8 cellular contexts compared by ENCODE assay signal in genomic region chrX:70970482-70970999, GRCh38. TPM values are rescaled to one million over a fixed set of nuclear protein-coding genes. Genes with fewer than 3 reads are reported as not detected.
A peak's percentile ranks its signal among the peaks of the same experiment; 100 is the strongest.
DNase-seq lines count a peak whose midpoint lies in the region; TF ChIP-seq lines count a peak whose summit lies in the region.

No MANE protein-coding gene starts in this region.

- TF ChIP-seq CTCF in MCF 10A (IDR thresholded peaks at IDR 0.05; ENCODE audit: unreplicated experiment), result peak; percentile 36
- TF ChIP-seq CTCF in breast epithelium (IDR thresholded peaks at IDR 0.05), result peak in 1 of 3 donors; percentile 19
- TF ChIP-seq CTCF in epithelial cell of esophagus (IDR thresholded peaks at IDR 0.05; ENCODE audit: insufficient read depth, low read depth, low read length, missing control alignments), result peak; percentile 32
- peak in 6 of 11 experiments; percentile 15 to 36 (median 22) for TF ChIP-seq CTCF in spleen (IDR thresholded peaks at IDR 0.05 in 8 of 11, conservative IDR thresholded peaks at IDR 0.05 in 3 of 11)

- H3K27ac ChIP-seq in breast epithelium (no peak overlapping the region), spleen (no peak overlapping the region)

- CTCF ChIA-PET in MCF 10A (lab: Yijun Ruan, JAX), result interaction anchor here (0.6 to 3.3 kb wide), 22 partner anchors 9 to 831 kb away, joined by 3 to 68 read pairs (median 3); no protein-coding TSS in a partner anchor

- intact Hi-C loops in MCF 10A (cut with micrococcal nuclease), result no loop called here
- intact Hi-C loops in breast epithelium (cut with DNase I; ENCODE audit: low total_unique reads), result no loop called here
- intact Hi-C loops in spleen (cut with DNase I; ENCODE audit: low total_unique reads), result no loop called here
- intact Hi-C loops in posterior cingulate gyrus (cut with DNase I), result no loop called here

- TF ChIP-seq POLR2A in breast epithelium (IDR thresholded peaks at IDR 0.05), result no peak
- no peak for TF ChIP-seq POLR2A in spleen (IDR thresholded peaks at IDR 0.05)

- H3K27ac Mint-ChIP-seq in MCF 10A (ENCODE audit: low read depth, unreplicated experiment), result no peak overlapping the region

- H3K27me3 ChIP-seq in breast epithelium (peaks cover 0 to 5% of the 10 kb centered on the region in 2 donors), spleen (replicated peaks in 1 of 7) (no peaks in the 10 kb centered on the region)

- no peaks in the 10 kb centered on the region for H3K36me3 Mint-ChIP-seq in MCF 10A (ENCODE audit: insufficient read depth, unreplicated experiment)

- no TSS peak for BruUV-seq in MCF 10A (replicated peaks; lab: Mats Ljungman, UMichigan)

- DNase-seq in MCF 10A (ENCODE audit: unreplicated experiment), result peak; percentile 26
- DNase-seq in breast epithelium (ENCODE audit: low spot score in 2 of 2), result no peak
- peak; percentile 17 for DNase-seq in NOMO-1 treated with dmso at 0.1 percent for 144 hours (lab: John Stamatoyannopoulos, UW; ENCODE audit: unreplicated experiment)
- DNase-seq in epithelial cell of esophagus (ENCODE audit: low read depth), result peak; percentile 6
- DNase-seq in spleen, result no peak
- no peak for DNase-seq in DMS153 (lab: John Stamatoyannopoulos, UW)
- no peak for DNase-seq in posterior cingulate gyrus
- no peak for DNase-seq in stimulated activated CD8-positive, alpha-beta memory T cell treated with anti-CD3 and anti-CD28 coated beads, Interleukin-4, amount 100 ng/mL, for 48 hours

- no peaks in the 10 kb centered on the region for H3K9me3 Mint-ChIP-seq in MCF 10A (ENCODE audit: unreplicated experiment)

- POLR2A ChIA-PET in MCF 10A (lab: Yijun Ruan, JAX), result interaction anchor here (0.6 to 1.0 kb wide), 2 partner anchors 31 to 97 kb away, joined by 3 read pairs; no protein-coding TSS in a partner anchor

- no peaks in the 10 kb centered on the region for H3K4me1 Mint-ChIP-seq in MCF 10A (ENCODE audit: insufficient read depth, unreplicated experiment)

- H3K4me3 ChIP-seq in breast epithelium, result no peak overlapping the region
- no peak overlapping the region for H3K4me3 ChIP-seq in epithelial cell of esophagus (ENCODE audit: low read length)
- H3K4me3 ChIP-seq in spleen, result no peak overlapping the region

- H3K4me1 ChIP-seq in breast epithelium (no peaks in the 10 kb centered on the region), spleen (peaks cover 0 to 8% (median 0%) of the 10 kb centered on the region in 6 donors)

- H3K9me3 ChIP-seq in breast epithelium, result no peaks in the 10 kb centered on the region
- no peaks in the 10 kb centered on the region for H3K9me3 ChIP-seq in spleen

- no peak overlapping the region for H3K4me3 Mint-ChIP-seq in MCF 10A (ENCODE audit: unreplicated experiment)

- 11 to 31% (median 17%) methylated on average over 2 of the region's 2 CpGs for WGBS in spleen, 5 donors

- H3K36me3 ChIP-seq in breast epithelium, result no peaks in the 10 kb centered on the region
- no peaks in the 10 kb centered on the region for H3K36me3 ChIP-seq in spleen

- H3K27me3 Mint-ChIP-seq in MCF 10A (ENCODE audit: insufficient read depth, unreplicated experiment), result peaks cover 18% of the 10 kb centered on the region

RNA-seq across cellular contexts. Expression of gene SLC7A3, which starts 39.6 kb away (rescaled TPM):
- not detected in 2 replicates for total RNA-seq in MCF 10A (2022)
- total RNA-seq in breast epithelium, result 1 to 10 TPM in 2 of 3 donors, not detected in 1; 1.3 to 2.0 TPM
- not detected for total RNA-seq in spleen
- polyA plus RNA-seq in spleen, result under 1 TPM in 1 of 3 donors, not detected in 2; 0.06 TPM

Comparison
In these comparisons a context has a peak if more than half of its experiments do, and no peak if none do; other contexts are left out.
1. DNase-seq: peak in MCF 10A (single experiment), NOMO-1 treated with dmso at 0.1 percent for 144 hours (single experiment) and epithelial cell of esophagus (single experiment); none in breast epithelium (0 of 2), spleen (single experiment), DMS153 (single experiment), posterior cingulate gyrus (0 of 10) and stimulated activated CD8-positive, alpha-beta memory T cell treated with anti-CD3 and anti-CD28 coated beads, Interleukin-4, amount 100 ng/mL, for 48 hours (single experiment).